In the genomic region with DNA sequence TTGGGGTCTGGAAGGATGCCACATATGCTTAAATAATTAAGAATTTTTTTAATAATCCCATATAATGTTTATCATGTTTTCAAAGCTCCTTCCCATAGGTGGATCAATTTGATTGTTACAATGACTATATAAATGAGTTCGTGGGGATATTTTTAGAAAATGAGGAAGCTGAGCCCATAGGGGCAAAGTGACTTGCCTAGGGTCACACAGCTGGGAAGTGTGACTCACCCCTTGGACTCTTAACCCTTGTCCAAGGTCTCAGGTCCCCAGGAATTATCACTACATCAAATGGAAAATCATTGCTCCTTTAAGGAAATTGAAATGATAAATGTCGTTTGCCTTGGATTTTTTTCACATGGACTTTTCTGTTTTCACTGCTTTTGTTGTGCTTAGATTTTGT, we compare ENCODE assay signal across 13 cellular contexts.
"Had no signal": no experiment of that assay in that cellular context is flagged by ENCODE, and none has a peak within 500 bp of the region (broad histone marks: within the 10 kb centered on the region; RNA-seq: fewer than 3 reads in every experiment).

No MANE protein-coding gene starts in this region.

- H3K9me3 ChIP-seq: mucosa of descending colon, transverse colon had no signal

- DNase-seq: activated CD4-positive, alpha-beta memory T cell treated with anti-CD3 and anti-CD28 coated beads for 36 hours; activated CD4-positive, alpha-beta T cell treated with anti-CD3 and anti-CD28 coated beads for 1 hour; activated effector memory CD4-positive, alpha-beta T cell treated with anti-CD3 and anti-CD28 coated beads, Interleukin-2, amount 50 U/mL, for 16 hours; activated T-cell treated with anti-CD3 and anti-CD28 coated beads, Interleukin-2, amount 50 U/mL, for 4 hours; amniotic stem cell; left colon; mucosa of descending colon; substantia nigra; T-helper 9 cell; transverse colon had no signal

- H3K4me3 ChIP-seq: mucosa of descending colon, skin epidermis, transverse colon had no signal

- H3K4me1 ChIP-seq: transverse colon had no signal

- H3K27me3 ChIP-seq: transverse colon had no signal

- ATAC-seq: activated naive CD4-positive, alpha-beta T cell treated with anti-CD3 and anti-CD28 coated beads, Interleukin-2, amount 50 U/mL, for 72 hours; activated T-cell treated with anti-CD3 and anti-CD28 coated beads, Interleukin-2, amount 50 U/mL, for 4 hours; left colon; mucosa of descending colon; natural killer cell treated with Interleukin-12 subunit alpha and Interleukin-12 subunit beta and Interleukin-15 and Interleukin-18, amount 100 ng/mL, for 72 hours had no signal

- H3K27ac ChIP-seq: skin epidermis, transverse colon had no signal

- H3K36me3 ChIP-seq: transverse colon had no signal
